Comparison of ENCODE assay signal across 1 cellular context in genomic region chr13:84400711-84401110, GRCh38.
A peak's percentile ranks its signal among the peaks of the same experiment; 100 is the strongest.
TF ChIP-seq lines count a peak whose summit lies in the region.

No MANE protein-coding gene starts in this region.

TF ChIP-seq in SK-N-SH treated with all-trans-retinoic acid at 6 μM for 48 hours, 23 proteins besides CTCF, POLR2A, EP300 and RAD21 (continued from another document):
- TF ChIP-seq, protein P1, sequence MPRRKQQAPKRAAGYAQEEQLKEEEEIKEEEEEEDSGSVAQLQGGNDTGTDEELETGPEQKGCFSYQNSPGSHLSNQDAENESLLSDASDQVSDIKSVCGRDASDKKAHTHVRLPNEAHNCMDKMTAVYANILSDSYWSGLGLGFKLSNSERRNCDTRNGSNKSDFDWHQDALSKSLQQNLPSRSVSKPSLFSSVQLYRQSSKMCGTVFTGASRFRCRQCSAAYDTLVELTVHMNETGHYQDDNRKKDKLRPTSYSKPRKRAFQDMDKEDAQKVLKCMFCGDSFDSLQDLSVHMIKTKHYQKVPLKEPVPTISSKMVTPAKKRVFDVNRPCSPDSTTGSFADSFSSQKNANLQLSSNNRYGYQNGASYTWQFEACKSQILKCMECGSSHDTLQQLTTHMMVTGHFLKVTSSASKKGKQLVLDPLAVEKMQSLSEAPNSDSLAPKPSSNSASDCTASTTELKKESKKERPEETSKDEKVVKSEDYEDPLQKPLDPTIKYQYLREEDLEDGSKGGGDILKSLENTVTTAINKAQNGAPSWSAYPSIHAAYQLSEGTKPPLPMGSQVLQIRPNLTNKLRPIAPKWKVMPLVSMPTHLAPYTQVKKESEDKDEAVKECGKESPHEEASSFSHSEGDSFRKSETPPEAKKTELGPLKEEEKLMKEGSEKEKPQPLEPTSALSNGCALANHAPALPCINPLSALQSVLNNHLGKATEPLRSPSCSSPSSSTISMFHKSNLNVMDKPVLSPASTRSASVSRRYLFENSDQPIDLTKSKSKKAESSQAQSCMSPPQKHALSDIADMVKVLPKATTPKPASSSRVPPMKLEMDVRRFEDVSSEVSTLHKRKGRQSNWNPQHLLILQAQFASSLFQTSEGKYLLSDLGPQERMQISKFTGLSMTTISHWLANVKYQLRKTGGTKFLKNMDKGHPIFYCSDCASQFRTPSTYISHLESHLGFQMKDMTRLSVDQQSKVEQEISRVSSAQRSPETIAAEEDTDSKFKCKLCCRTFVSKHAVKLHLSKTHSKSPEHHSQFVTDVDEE (CRISPR knock-in tag; IDR thresholded peaks at IDR 0.05), result no peak
- no peak for TF ChIP-seq GLIS3 (CRISPR knock-in tag; IDR thresholded peaks at IDR 0.05)
- peak; percentile 39; the same call in 1 of the 2 replicates for TF ChIP-seq RARB (CRISPR knock-in tag; IDR thresholded peaks at IDR 0.05)
- TF ChIP-seq CSDC2 (CRISPR knock-in tag; IDR thresholded peaks at IDR 0.05), result no peak
- peak; percentile 84 for TF ChIP-seq ZC3H10 (CRISPR knock-in tag; IDR thresholded peaks at IDR 0.05)
- peak; percentile 76; the same call in 1 of the 2 replicates for TF ChIP-seq TOX (CRISPR knock-in tag; IDR thresholded peaks at IDR 0.05; ENCODE audit: borderline replicate concordance)
- no peak for TF ChIP-seq ZNF565 (CRISPR knock-in tag; conservative IDR thresholded peaks at IDR 0.05; ENCODE audit: low read depth)
- TF ChIP-seq ZFP3 (CRISPR knock-in tag; IDR thresholded peaks at IDR 0.05), result no peak
